Comparison of ENCODE assay signal across 1 cellular context in the genomic region with DNA sequence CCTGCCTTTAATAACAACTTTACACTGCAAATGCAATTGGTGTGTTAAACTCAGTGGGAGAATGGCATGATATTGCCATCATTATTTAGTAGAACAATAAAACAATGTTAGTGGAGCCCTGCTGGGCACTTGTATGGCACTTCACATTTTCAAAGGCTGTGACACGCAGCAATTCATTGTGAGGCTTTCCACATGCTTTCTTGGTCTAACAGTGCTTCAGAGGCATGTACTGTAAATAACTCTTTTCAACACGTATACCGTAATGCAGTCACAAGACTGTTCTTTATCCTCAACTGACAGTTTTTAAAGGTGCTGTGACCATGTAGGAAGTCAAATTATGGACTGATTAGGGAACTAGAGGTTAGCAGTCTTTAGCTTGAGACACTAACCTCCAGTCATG.
TF ChIP-seq lines count a peak whose summit lies in the region.

No MANE protein-coding gene starts in this region.

TF ChIP-seq in K562, 482 proteins besides CTCF, POLR2A, EP300 and RAD21 (continued from another document):
- TF ChIP-seq PBX2 (CRISPR knock-in tag; IDR thresholded peaks at IDR 0.05; ENCODE audit: low read depth) = no peak
- 0 out of 2 replicates have a peak, but pooled peaks have one; percentile 19 for TF ChIP-seq PBX2 (tag; conservative IDR thresholded peaks at IDR 0.05; ENCODE audit: low read depth)
- no peak for TF ChIP-seq BMI1 (IDR thresholded peaks at IDR 0.05; ENCODE audit: low read length)
- TF ChIP-seq, protein P1, sequence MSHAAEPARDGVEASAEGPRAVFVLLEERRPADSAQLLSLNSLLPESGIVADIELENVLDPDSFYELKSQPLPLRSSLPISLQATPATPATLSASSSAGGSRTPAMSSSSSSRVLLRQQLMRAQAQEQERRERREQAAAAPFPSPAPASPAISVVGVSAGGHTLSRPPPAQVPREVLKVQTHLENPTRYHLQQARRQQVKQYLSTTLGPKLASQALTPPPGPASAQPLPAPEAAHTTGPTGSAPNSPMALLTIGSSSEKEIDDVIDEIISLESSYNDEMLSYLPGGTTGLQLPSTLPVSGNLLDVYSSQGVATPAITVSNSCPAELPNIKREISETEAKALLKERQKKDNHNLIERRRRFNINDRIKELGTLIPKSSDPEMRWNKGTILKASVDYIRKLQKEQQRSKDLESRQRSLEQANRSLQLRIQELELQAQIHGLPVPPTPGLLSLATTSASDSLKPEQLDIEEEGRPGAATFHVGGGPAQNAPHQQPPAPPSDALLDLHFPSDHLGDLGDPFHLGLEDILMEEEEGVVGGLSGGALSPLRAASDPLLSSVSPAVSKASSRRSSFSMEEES (CRISPR knock-in tag; IDR thresholded peaks at IDR 0.05) = 0 out of 2 replicates have a peak, but pooled peaks have one; percentile 2
